ENCODE assay signal across 2 cellular contexts in genomic region chr10:70685461-70685911, GRCh38.
TF ChIP-seq lines count a peak whose summit lies in the region.

No MANE protein-coding gene starts in this region.

TF ChIP-seq in IMR-90, 13 proteins besides CTCF, POLR2A, EP300 and RAD21:
- TF ChIP-seq BHLHE40 (IDR thresholded peaks at IDR 0.05; ENCODE audit: low read depth, low read length): no peak
- TF ChIP-seq MAZ (IDR thresholded peaks at IDR 0.05; ENCODE audit: borderline replicate concordance, low read depth, low read length): no peak
- no peak for TF ChIP-seq SMC3 (IDR thresholded peaks at IDR 0.05; ENCODE audit: low read depth, low read length)
- no peak for TF ChIP-seq NFE2L2 (IDR thresholded peaks at IDR 0.05; ENCODE audit: low read depth, low read length)
- TF ChIP-seq USF2 (IDR thresholded peaks at IDR 0.05; ENCODE audit: low read depth, low read length): no peak
- no peak for TF ChIP-seq MAFK (IDR thresholded peaks at IDR 0.05; ENCODE audit: low read depth, low read length)
- no peak for TF ChIP-seq FOS (IDR thresholded peaks at IDR 0.05; ENCODE audit: low read depth, low read length)
- TF ChIP-seq ELK1 (IDR thresholded peaks at IDR 0.05; ENCODE audit: borderline replicate concordance, low read depth, low read length): no peak
- no peak for TF ChIP-seq RFX5 (IDR thresholded peaks at IDR 0.05; ENCODE audit: low read depth, low read length)
- no peak for TF ChIP-seq CHD1 (IDR thresholded peaks at IDR 0.05; ENCODE audit: low read depth, low read length)
- no peak for TF ChIP-seq CEBPB (IDR thresholded peaks at IDR 0.05; ENCODE audit: low read depth, low read length)
TF ChIP-seq in IMR-90: peak in this region for 0.

TF ChIP-seq in WTC11, 78 proteins besides CTCF, POLR2A, EP300 and RAD21:
- TF ChIP-seq, protein P1, sequence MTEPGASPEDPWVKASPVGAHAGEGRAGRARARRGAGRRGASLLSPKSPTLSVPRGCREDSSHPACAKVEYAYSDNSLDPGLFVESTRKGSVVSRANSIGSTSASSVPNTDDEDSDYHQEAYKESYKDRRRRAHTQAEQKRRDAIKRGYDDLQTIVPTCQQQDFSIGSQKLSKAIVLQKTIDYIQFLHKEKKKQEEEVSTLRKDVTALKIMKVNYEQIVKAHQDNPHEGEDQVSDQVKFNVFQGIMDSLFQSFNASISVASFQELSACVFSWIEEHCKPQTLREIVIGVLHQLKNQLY (CRISPR knock-in tag; IDR thresholded peaks at IDR 0.05): no peak
- TF ChIP-seq ATF1 (CRISPR knock-in tag; IDR thresholded peaks at IDR 0.05) (no peak), ZNF232 (CRISPR knock-in tag; IDR thresholded peaks at IDR 0.05) (no peak), NR1H2 (CRISPR knock-in tag; IDR thresholded peaks at IDR 0.05) (no peak), E2F5 (CRISPR knock-in tag; IDR thresholded peaks at IDR 0.05) (no peak), CREB1 (CRISPR knock-in tag; IDR thresholded peaks at IDR 0.05) (no peak), CREM (CRISPR knock-in tag; IDR thresholded peaks at IDR 0.05) (no peak), SP1 (CRISPR knock-in tag; conservative IDR thresholded peaks at IDR 0.05) (no peak), ZNF671 (CRISPR knock-in tag; IDR thresholded peaks at IDR 0.05) (no peak), ATF6 (CRISPR knock-in tag; IDR thresholded peaks at IDR 0.05) (no peak), STAT6 (CRISPR knock-in tag; conservative IDR thresholded peaks at IDR 0.05; ENCODE audit: low read depth) (no peak), OVOL2 (CRISPR knock-in tag; IDR thresholded peaks at IDR 0.05; ENCODE audit: borderline replicate concordance) (no peak), ELF4 (CRISPR knock-in tag; IDR thresholded peaks at IDR 0.05; ENCODE audit: low read depth) (no peak), HMGA2 (CRISPR knock-in tag; IDR thresholded peaks at IDR 0.05) (no peak), ZNF219 (CRISPR knock-in tag; IDR thresholded peaks at IDR 0.05; ENCODE audit: borderline replicate concordance) (no peak)
- TF ChIP-seq, protein P2, sequence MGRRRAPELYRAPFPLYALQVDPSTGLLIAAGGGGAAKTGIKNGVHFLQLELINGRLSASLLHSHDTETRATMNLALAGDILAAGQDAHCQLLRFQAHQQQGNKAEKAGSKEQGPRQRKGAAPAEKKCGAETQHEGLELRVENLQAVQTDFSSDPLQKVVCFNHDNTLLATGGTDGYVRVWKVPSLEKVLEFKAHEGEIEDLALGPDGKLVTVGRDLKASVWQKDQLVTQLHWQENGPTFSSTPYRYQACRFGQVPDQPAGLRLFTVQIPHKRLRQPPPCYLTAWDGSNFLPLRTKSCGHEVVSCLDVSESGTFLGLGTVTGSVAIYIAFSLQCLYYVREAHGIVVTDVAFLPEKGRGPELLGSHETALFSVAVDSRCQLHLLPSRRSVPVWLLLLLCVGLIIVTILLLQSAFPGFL (CRISPR knock-in tag; IDR thresholded peaks at IDR 0.05; ENCODE audit: borderline replicate concordance): no peak
- TF ChIP-seq, protein P3, sequence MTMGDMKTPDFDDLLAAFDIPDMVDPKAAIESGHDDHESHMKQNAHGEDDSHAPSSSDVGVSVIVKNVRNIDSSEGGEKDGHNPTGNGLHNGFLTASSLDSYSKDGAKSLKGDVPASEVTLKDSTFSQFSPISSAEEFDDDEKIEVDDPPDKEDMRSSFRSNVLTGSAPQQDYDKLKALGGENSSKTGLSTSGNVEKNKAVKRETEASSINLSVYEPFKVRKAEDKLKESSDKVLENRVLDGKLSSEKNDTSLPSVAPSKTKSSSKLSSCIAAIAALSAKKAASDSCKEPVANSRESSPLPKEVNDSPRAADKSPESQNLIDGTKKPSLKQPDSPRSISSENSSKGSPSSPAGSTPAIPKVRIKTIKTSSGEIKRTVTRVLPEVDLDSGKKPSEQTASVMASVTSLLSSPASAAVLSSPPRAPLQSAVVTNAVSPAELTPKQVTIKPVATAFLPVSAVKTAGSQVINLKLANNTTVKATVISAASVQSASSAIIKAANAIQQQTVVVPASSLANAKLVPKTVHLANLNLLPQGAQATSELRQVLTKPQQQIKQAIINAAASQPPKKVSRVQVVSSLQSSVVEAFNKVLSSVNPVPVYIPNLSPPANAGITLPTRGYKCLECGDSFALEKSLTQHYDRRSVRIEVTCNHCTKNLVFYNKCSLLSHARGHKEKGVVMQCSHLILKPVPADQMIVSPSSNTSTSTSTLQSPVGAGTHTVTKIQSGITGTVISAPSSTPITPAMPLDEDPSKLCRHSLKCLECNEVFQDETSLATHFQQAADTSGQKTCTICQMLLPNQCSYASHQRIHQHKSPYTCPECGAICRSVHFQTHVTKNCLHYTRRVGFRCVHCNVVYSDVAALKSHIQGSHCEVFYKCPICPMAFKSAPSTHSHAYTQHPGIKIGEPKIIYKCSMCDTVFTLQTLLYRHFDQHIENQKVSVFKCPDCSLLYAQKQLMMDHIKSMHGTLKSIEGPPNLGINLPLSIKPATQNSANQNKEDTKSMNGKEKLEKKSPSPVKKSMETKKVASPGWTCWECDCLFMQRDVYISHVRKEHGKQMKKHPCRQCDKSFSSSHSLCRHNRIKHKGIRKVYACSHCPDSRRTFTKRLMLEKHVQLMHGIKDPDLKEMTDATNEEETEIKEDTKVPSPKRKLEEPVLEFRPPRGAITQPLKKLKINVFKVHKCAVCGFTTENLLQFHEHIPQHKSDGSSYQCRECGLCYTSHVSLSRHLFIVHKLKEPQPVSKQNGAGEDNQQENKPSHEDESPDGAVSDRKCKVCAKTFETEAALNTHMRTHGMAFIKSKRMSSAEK (CRISPR knock-in tag; IDR thresholded peaks at IDR 0.05; ENCODE audit: borderline replicate concordance): no peak
- TF ChIP-seq, protein P4, sequence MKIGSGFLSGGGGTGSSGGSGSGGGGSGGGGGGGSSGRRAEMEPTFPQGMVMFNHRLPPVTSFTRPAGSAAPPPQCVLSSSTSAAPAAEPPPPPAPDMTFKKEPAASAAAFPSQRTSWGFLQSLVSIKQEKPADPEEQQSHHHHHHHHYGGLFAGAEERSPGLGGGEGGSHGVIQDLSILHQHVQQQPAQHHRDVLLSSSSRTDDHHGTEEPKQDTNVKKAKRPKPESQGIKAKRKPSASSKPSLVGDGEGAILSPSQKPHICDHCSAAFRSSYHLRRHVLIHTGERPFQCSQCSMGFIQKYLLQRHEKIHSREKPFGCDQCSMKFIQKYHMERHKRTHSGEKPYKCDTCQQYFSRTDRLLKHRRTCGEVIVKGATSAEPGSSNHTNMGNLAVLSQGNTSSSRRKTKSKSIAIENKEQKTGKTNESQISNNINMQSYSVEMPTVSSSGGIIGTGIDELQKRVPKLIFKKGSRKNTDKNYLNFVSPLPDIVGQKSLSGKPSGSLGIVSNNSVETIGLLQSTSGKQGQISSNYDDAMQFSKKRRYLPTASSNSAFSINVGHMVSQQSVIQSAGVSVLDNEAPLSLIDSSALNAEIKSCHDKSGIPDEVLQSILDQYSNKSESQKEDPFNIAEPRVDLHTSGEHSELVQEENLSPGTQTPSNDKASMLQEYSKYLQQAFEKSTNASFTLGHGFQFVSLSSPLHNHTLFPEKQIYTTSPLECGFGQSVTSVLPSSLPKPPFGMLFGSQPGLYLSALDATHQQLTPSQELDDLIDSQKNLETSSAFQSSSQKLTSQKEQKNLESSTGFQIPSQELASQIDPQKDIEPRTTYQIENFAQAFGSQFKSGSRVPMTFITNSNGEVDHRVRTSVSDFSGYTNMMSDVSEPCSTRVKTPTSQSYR (CRISPR knock-in tag; IDR thresholded peaks at IDR 0.05): no peak
